ENCODE assay signal across 11 cellular contexts in the genomic region with DNA sequence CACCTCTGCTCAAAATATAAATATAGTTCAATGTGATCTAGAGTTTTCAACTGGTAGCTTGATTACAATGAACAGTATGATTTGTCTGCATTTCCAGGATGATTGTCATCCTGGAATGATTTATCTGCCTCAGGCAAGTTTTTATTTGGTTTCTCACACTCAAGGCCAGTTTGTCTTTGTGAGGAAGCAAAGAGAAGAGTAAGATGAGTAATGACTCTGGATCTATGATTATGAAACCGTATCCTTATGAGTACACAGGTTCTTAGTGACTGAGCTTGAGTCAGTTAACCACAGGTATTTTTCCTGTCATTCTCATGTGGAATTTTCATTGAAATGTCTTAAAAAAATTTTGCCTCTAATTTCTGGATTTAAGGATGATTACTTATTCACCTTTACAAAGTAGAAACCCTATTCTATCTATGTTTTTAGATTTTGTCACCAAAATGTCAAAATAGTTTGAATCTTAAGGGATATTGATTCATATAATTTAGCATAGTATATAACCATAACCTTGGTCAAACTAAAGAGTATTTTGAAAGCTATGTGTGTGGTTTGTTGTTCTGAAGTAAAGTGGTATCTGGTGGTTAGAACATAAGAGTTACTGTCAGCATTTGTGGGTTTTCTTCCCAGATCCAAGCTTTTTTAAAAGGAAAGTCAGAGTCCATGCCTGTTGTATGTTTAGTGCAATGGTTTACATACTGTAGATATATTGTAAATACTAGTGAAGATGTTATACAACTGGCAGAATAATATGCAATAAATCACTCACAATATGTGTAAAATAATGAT.
DNase-seq lines count a peak whose midpoint lies in the region; ATAC-seq and TF ChIP-seq lines count a peak whose summit lies in the region.
"Had no signal": no experiment of that assay in that cellular context is flagged by ENCODE, and none has a peak within 500 bp of the region (broad histone marks: within the 10 kb centered on the region; RNA-seq: fewer than 3 reads in every experiment).

No MANE protein-coding gene starts in this region.

- TF ChIP-seq CTCF in HFFc6 (IDR thresholded peaks at IDR 0.05) = no peak

- peaks cover 11% of the 10 kb centered on the region; the same call in 1 of the 2 replicates for H3K36me3 Mint-ChIP-seq in HFFc6 (ENCODE audit: low read depth)
- H3K36me3 Mint-ChIP-seq in activated naive CD4-positive, alpha-beta T cell treated with anti-CD3 and anti-CD28 coated beads, Interleukin-2, amount 50 U/mL, for 72 hours = no peaks in the 10 kb centered on the region
- H3K36me3 Mint-ChIP-seq: CD14-positive monocyte had no signal

- no peaks in the 10 kb centered on the region for H3K9me3 Mint-ChIP-seq in HFFc6
- no peaks in the 10 kb centered on the region for H3K9me3 Mint-ChIP-seq in activated naive CD4-positive, alpha-beta T cell treated with anti-CD3 and anti-CD28 coated beads, Interleukin-2, amount 50 U/mL, for 72 hours

- DNase-seq in A172 (ENCODE audit: low spot score) (peak; percentile 99), HFFc6 (peak; percentile 99), T1000 (lab: John Stamatoyannopoulos, UW) (peak; percentile 35), glomerular endothelial cell (ENCODE audit: extremely low read depth, low read depth, low spot score) (peak; percentile 61), NCI-H1436 (lab: John Stamatoyannopoulos, UW) (no peak)
- no peak for DNase-seq in activated naive CD4-positive, alpha-beta T cell treated with anti-CD3 and anti-CD28 coated beads, Interleukin-2, amount 50 U/mL, for 72 hours (ENCODE audit: low spot score in 2 of 2)
- DNase-seq in activated CD8-positive, alpha-beta memory T cell treated with anti-CD3 and anti-CD28 coated beads, Interleukin-2, amount 50 U/mL, for 48 hours = no peak
- DNase-seq: activated CD4-positive, alpha-beta T cell treated with anti-CD3 and anti-CD28 coated beads, Interleukin-2, amount 50 U/mL, for 4 hours; stimulated activated CD8-positive, alpha-beta memory T cell treated with anti-CD3 and anti-CD28 coated beads, Interleukin-4, amount 100 ng/mL, for 48 hours had no signal

- peak overlapping the region; percentile 91 for H3K27ac Mint-ChIP-seq in HFFc6
- no peak overlapping the region for H3K27ac Mint-ChIP-seq in activated naive CD4-positive, alpha-beta T cell treated with anti-CD3 and anti-CD28 coated beads, Interleukin-2, amount 50 U/mL, for 72 hours
- H3K27ac Mint-ChIP-seq: CD14-positive monocyte had no signal

- ATAC-seq in activated naive CD4-positive, alpha-beta T cell treated with anti-CD3 and anti-CD28 coated beads, Interleukin-2, amount 50 U/mL, for 72 hours = no peak
- ATAC-seq in GM18502 (IDR thresholded peaks at IDR 0.05; ENCODE audit: poor library complexity, unreplicated experiment) = no peak

- peaks cover 79% of the 10 kb centered on the region for H3K4me1 Mint-ChIP-seq in HFFc6 (ENCODE audit: low read depth)
- H3K4me1 Mint-ChIP-seq: CD14-positive monocyte had no signal

- no peaks in the 10 kb centered on the region for H3K27me3 Mint-ChIP-seq in HFFc6 (ENCODE audit: insufficient read depth)

- H3K4me3 Mint-ChIP-seq in HFFc6 = peak overlapping the region; percentile 62
- H3K4me3 Mint-ChIP-seq: CD14-positive monocyte had no signal

Comparison
In these comparisons a context has a peak if more than half of its experiments do, and no peak if none do; other contexts are left out.
1. DNase-seq: peak in A172 (single experiment), HFFc6 (single experiment), T1000 (single experiment) and glomerular endothelial cell (single experiment); none in NCI-H1436 (single experiment), activated naive CD4-positive, alpha-beta T cell treated with anti-CD3 and anti-CD28 coated beads, Interleukin-2, amount 50 U/mL, for 72 hours (0 of 2) and activated CD8-positive, alpha-beta memory T cell treated with anti-CD3 and anti-CD28 coated beads, Interleukin-2, amount 50 U/mL, for 48 hours (single experiment).